ENCODE assay signal across 8 cellular contexts in genomic region chr7:41942468-41943097, GRCh38.
DNase-seq lines count a peak whose midpoint lies in the region; ATAC-seq, FAIRE-seq and TF ChIP-seq lines count a peak whose summit lies in the region.

No MANE protein-coding gene starts in this region.

- TF ChIP-seq POLR2A in A549 (IDR thresholded peaks at IDR 0.05; ENCODE audit: low read length) = no peak
- no peak for TF ChIP-seq POLR2A in transverse colon (IDR thresholded peaks at IDR 0.05)

- TF ChIP-seq EP300 in A549 (IDR thresholded peaks at IDR 0.05) = no peak
- no peak for TF ChIP-seq EP300 in transverse colon (IDR thresholded peaks at IDR 0.05; ENCODE audit: low read depth)

- H3K27ac ChIP-seq in A549 (peak overlapping the region in 1 of 2 experiments; percentile 41; a peak in 3 of 6 replicates), RWPE2 (ENCODE audit: poor library complexity, severe bottlenecking) (no peak overlapping the region), keratinocyte (ENCODE audit: control insufficient read depth, insufficient read depth, low read length) (no peak overlapping the region), transverse colon (peak overlapping the region; percentile 8 to 57 (median 30))

- CTCF ChIA-PET in A549 (lab: Yijun Ruan, JAX) = interaction anchor here (0.6 to 7.5 kb wide), 44 partner anchors 8 to 944 kb away, joined by 3 to 99 read pairs (median 4); no protein-coding TSS in a partner anchor
- CTCF ChIA-PET in activated CD4-positive, alpha-beta T cell treated with anti-CD3 and anti-CD28 coated beads, Interleukin-2, amount 10 ng/mL, durations not matched to agents 7 days and 5 days (lab: Charles Lee) = interaction anchor here (1.4 to 1.6 kb wide), 4 partner anchors 9 to 934 kb away, joined by 3 to 7 read pairs (median 5); no protein-coding TSS in a partner anchor

- H3K4me2 ChIP-seq in A549 = peak overlapping the region; percentile 84
- H3K4me2 ChIP-seq in keratinocyte (ENCODE audit: control insufficient read depth, extremely low read depth, insufficient read depth, low read depth, low read length) = peak overlapping the region; percentile 81

- peaks cover 8% of the 10 kb centered on the region for H3K4me1 Mint-ChIP-seq in activated CD4-positive, alpha-beta T cell treated with anti-CD3 and anti-CD28 coated beads, Interleukin-2, amount 10 ng/mL, durations not matched to agents 7 days and 5 days

- H3K27ac Mint-ChIP-seq in activated CD4-positive, alpha-beta T cell treated with anti-CD3 and anti-CD28 coated beads, Interleukin-2, amount 10 ng/mL, durations not matched to agents 7 days and 5 days = no peak overlapping the region

- H2AFZ ChIP-seq in keratinocyte (ENCODE audit: control insufficient read depth, low read length) = peak overlapping the region; percentile 64

- H3K9me3 ChIP-seq in A549 (no peaks in the 10 kb centered on the region), RWPE2 (ENCODE audit: severe bottlenecking) (no peaks in the 10 kb centered on the region), keratinocyte (ENCODE audit: control insufficient read depth, low read depth, low read length) (no peaks in the 10 kb centered on the region), transverse colon (no peaks in the 10 kb centered on the region)

- 14% methylated on average over 14 of the region's 23 CpGs for WGBS in A549 (ENCODE audit: missing lambda C conversion rate)
- WGBS in transverse colon (ENCODE audit: low coverage in 1 of 2), 2 donors = 22 to 41% methylated on average over 5 to 23 of the region's 23 CpGs

- H3K27me3 Mint-ChIP-seq in activated CD4-positive, alpha-beta T cell treated with anti-CD3 and anti-CD28 coated beads, Interleukin-2, amount 10 ng/mL, durations not matched to agents 7 days and 5 days = peaks cover 8% of the 10 kb centered on the region

- FAIRE-seq in A549 (lab: Jason Lieb, UNC) = no peak
- no peak for FAIRE-seq in keratinocyte (lab: Jason Lieb, UNC)

- no peaks in the 10 kb centered on the region for H3K36me3 ChIP-seq in RWPE2 (ENCODE audit: low read depth)
- H3K36me3 ChIP-seq in keratinocyte (ENCODE audit: control insufficient read depth in 2 of 2, extremely low read depth in 1 of 2, insufficient read depth in 2 of 2, low read length in 2 of 2) = no peaks in the 10 kb centered on the region
- H3K36me3 ChIP-seq in transverse colon = no peaks in the 10 kb centered on the region

- H3K9ac ChIP-seq in keratinocyte (ENCODE audit: control insufficient read depth, extremely low read depth, insufficient read depth, low read length) = no peak overlapping the region

- H3K27me3 ChIP-seq in RWPE2 (ENCODE audit: insufficient read depth, poor library complexity, severe bottlenecking) (no peaks in the 10 kb centered on the region), keratinocyte (ENCODE audit: control insufficient read depth, extremely low read depth, insufficient read depth, low read length) (peaks cover 12% of the 10 kb centered on the region), transverse colon (no peaks in the 10 kb centered on the region)

- dilution Hi-C loops in keratinocyte (cut with MboI; ENCODE audit: extremely low pct_ligation_motif_present, low sequenced_read_pairs) = no loop called here

- ATAC-seq in A549 (peak; percentile 32 to 41; a peak in 5 of 6 replicates), GM21528 (IDR thresholded peaks at IDR 0.05; ENCODE audit: low FRiP score, unreplicated experiment) (peak; percentile 17), RWPE2 (ENCODE audit: low read depth) (peak; percentile 34), HG03521 (IDR thresholded peaks at IDR 0.05; ENCODE audit: unreplicated experiment) (no peak)

- TF ChIP-seq RAD21 in A549 (conservative IDR thresholded peaks at IDR 0.05 in 1 of 2, IDR thresholded peaks at IDR 0.05 in 1 of 2) = no peak

- TF ChIP-seq CTCF in A549 (IDR thresholded peaks at IDR 0.05) (no peak), RWPE2 (IDR thresholded peaks at IDR 0.05; ENCODE audit: poor library complexity, severe bottlenecking) (no peak), keratinocyte (optimal IDR thresholded peaks at IDR 0.05 in 1 of 3, IDR thresholded peaks at IDR 0.05 in 1 of 3, conservative IDR thresholded peaks at IDR 0.05 in 1 of 3; ENCODE audit: extremely low read depth in 1 of 3, insufficient read depth in 2 of 3, low read length in 3 of 3) (no peak), transverse colon (IDR thresholded peaks at IDR 0.05) (no peak)

- no peaks in the 10 kb centered on the region for H3K79me2 ChIP-seq in keratinocyte (ENCODE audit: control insufficient read depth, insufficient read depth, low read length)

- H3K36me3 Mint-ChIP-seq in activated CD4-positive, alpha-beta T cell treated with anti-CD3 and anti-CD28 coated beads, Interleukin-2, amount 10 ng/mL, durations not matched to agents 7 days and 5 days (ENCODE audit: low read depth) = no peaks in the 10 kb centered on the region

- no peak overlapping the region for H3K4me3 Mint-ChIP-seq in activated CD4-positive, alpha-beta T cell treated with anti-CD3 and anti-CD28 coated beads, Interleukin-2, amount 10 ng/mL, durations not matched to agents 7 days and 5 days

- no peaks in the 10 kb centered on the region for H3K9me1 ChIP-seq in keratinocyte (ENCODE audit: control insufficient read depth, extremely low read depth, insufficient read depth, low read length)

- H3K9me3 Mint-ChIP-seq in activated CD4-positive, alpha-beta T cell treated with anti-CD3 and anti-CD28 coated beads, Interleukin-2, amount 10 ng/mL, durations not matched to agents 7 days and 5 days = no peaks in the 10 kb centered on the region

- in situ Hi-C loops in transverse colon (cut with MboI; ENCODE audit: low pct_ligation_motif_present in 1 of 4, low pct_unique_long_range_greater_than_20kb in 1 of 4, low sequenced_read_pairs in 3 of 4) = loop anchor here (10.0 to 25.0 kb wide), 2 partner anchors 892 to 895 kb away; no protein-coding TSS in a partner anchor

- intact Hi-C loops in transverse colon (cut with DNase I; ENCODE audit: low total_unique reads) = loop anchor here (5.0 kb wide), 2 partner anchors 130 to 750 kb away; no protein-coding TSS in a partner anchor

- H3K4me1 ChIP-seq in A549 (0 out of 3 replicates have a peak, but pooled peaks cover 5% of the 10 kb centered on the region), RWPE2 (ENCODE audit: insufficient read depth, poor library complexity, severe bottlenecking) (no peaks in the 10 kb centered on the region), keratinocyte (ENCODE audit: control insufficient read depth, extremely low read depth, insufficient read depth, low read length) (peaks cover 6% of the 10 kb centered on the region), transverse colon (peaks cover 0 to 29% (median 17%) of the 10 kb centered on the region in 4 donors)

- POLR2A ChIA-PET in A549 (lab: Yijun Ruan, JAX) = no interaction called here
- POLR2A ChIA-PET in activated CD4-positive, alpha-beta T cell treated with anti-CD3 and anti-CD28 coated beads, Interleukin-2, amount 10 ng/mL, durations not matched to agents 7 days and 5 days (lab: Charles Lee) = no interaction called here

- H4K20me1 ChIP-seq in keratinocyte (ENCODE audit: control insufficient read depth, extremely low read depth, insufficient read depth, low read length) = no peaks in the 10 kb centered on the region

- H3K4me3 ChIP-seq in A549 (peak overlapping the region; percentile 37), RWPE2 (ENCODE audit: severe bottlenecking) (no peak overlapping the region), keratinocyte (ENCODE audit: control insufficient read depth in 2 of 3, extremely low read depth in 1 of 3, insufficient read depth in 2 of 3, low read depth in 1 of 3, low read length in 3 of 3) (peak overlapping the region in 1 of 3 experiments; percentile 28), transverse colon (peak overlapping the region; percentile 14 to 48 (median 18))

- DNase-seq in A549 (ENCODE audit: low read depth in 1 of 2, low spot score in 1 of 2) (peak in 1 of 2 experiments; percentile 22), RWPE2 (ENCODE audit: low spot score) (no peak), keratinocyte (ENCODE audit: low read depth, low spot score) (no peak), transverse colon (peak; percentile 72), HPDE6-E6E7 (ENCODE audit: extremely low spot score) (no peak)
- no peak for DNase-seq in activated CD4-positive, alpha-beta T cell treated with anti-CD3 and anti-CD28 coated beads, Interleukin-2, amount 10 ng/mL, durations not matched to agents 7 days and 5 days

TF ChIP-seq in A549, 52 proteins besides CTCF, POLR2A, EP300 and RAD21:
- TF ChIP-seq PBX3 (IDR thresholded peaks at IDR 0.05) = no peak
- no peak for TF ChIP-seq EHMT2 (IDR thresholded peaks at IDR 0.05; ENCODE audit: low read depth)
- TF ChIP-seq CHD2 (IDR thresholded peaks at IDR 0.05; ENCODE audit: low read length, partially characterized antibody) = no peak
- no peak for TF ChIP-seq HES2 (IDR thresholded peaks at IDR 0.05)
- TF ChIP-seq HOXB5 (CRISPR knock-in tag; IDR thresholded peaks at IDR 0.05) = no peak
- TF ChIP-seq HEYL (CRISPR knock-in tag; IDR thresholded peaks at IDR 0.05) = no peak
- no peak for TF ChIP-seq CBX2 (IDR thresholded peaks at IDR 0.05; ENCODE audit: borderline replicate concordance, low read depth)

Comparison
In these comparisons a context has a peak if more than half of its experiments do, and no peak if none do; other contexts are left out.
1. H3K27ac ChIP-seq: peak in transverse colon (4 of 4); none in RWPE2 (single experiment) and keratinocyte (single experiment).